Comparison of ENCODE assay signal across 8 cellular contexts in genomic region chr12:95790025-95790911, GRCh38. TPM values are rescaled to one million over a fixed set of nuclear protein-coding genes. Genes with fewer than 3 reads are reported as not detected.
DNase-seq lines count a peak whose midpoint lies in the region; ATAC-seq, FAIRE-seq and TF ChIP-seq lines count a peak whose summit lies in the region.

Gene NTN4 (minus strand): TSS chr12:95790764. CDS start chr12:95790309, 455 bp downstream.

- H3K4me3 Mint-ChIP-seq in activated T-helper 17 cell treated with anti-CD3 and anti-CD28 coated beads, Interleukin-2, amount 50 U/mL, for 72 hours: peak within 1 kb of the TSS; percentile 79

- H3K4me3 ChIP-seq in NB4 (ENCODE audit: low read depth, low read length): no peak within 1 kb of the TSS

- no peak for TF ChIP-seq POLR2A in NB4 (IDR thresholded peaks at IDR 0.05; ENCODE audit: extremely low read depth, insufficient read length)

- no peak for FAIRE-seq in GM18507 (lab: Jason Lieb, UNC)

- no peaks in the 10 kb centered on the region for H3K36me3 Mint-ChIP-seq in activated T-helper 17 cell treated with anti-CD3 and anti-CD28 coated beads, Interleukin-2, amount 50 U/mL, for 72 hours (ENCODE audit: low read depth)

- peak; percentile 33 for DNase-seq in 8988T
- DNase-seq in GM18507 (ENCODE audit: extremely low spot score, insufficient read length, low read depth): peak; percentile 32
- peak; percentile 49 for DNase-seq in NB4 (ENCODE audit: low read depth)
- DNase-seq in globus pallidus (ENCODE audit: low spot score): peak; percentile 3
- no peak for DNase-seq in omental fat pad (ENCODE audit: low spot score)

- ATAC-seq in activated T-helper 17 cell treated with anti-CD3 and anti-CD28 coated beads, Interleukin-2, amount 50 U/mL, for 72 hours (replicated peaks): peak; percentile 69
- ATAC-seq in omental fat pad (ENCODE audit: low FRiP score) (peak; percentile 65), HG03378 (IDR thresholded peaks at IDR 0.05; ENCODE audit: unreplicated experiment) (no peak), HG03159 (IDR thresholded peaks at IDR 0.05; ENCODE audit: unreplicated experiment) (no peak)

- H3K4me1 Mint-ChIP-seq in activated T-helper 17 cell treated with anti-CD3 and anti-CD28 coated beads, Interleukin-2, amount 50 U/mL, for 72 hours: no peaks in the 10 kb centered on the region

- no peak within 1 kb of the TSS for H3K27ac Mint-ChIP-seq in activated T-helper 17 cell treated with anti-CD3 and anti-CD28 coated beads, Interleukin-2, amount 50 U/mL, for 72 hours

- no peaks in the 10 kb centered on the region for H3K9me3 Mint-ChIP-seq in activated T-helper 17 cell treated with anti-CD3 and anti-CD28 coated beads, Interleukin-2, amount 50 U/mL, for 72 hours

- TF ChIP-seq CTCF in NB4 (IDR thresholded peaks at IDR 0.05; ENCODE audit: low read depth, low read length) (no peak), omental fat pad (IDR thresholded peaks at IDR 0.05) (no peak)

- H3K27me3 Mint-ChIP-seq in activated T-helper 17 cell treated with anti-CD3 and anti-CD28 coated beads, Interleukin-2, amount 50 U/mL, for 72 hours: peaks cover 9% of the 10 kb centered on the region

RNA-seq across cellular contexts. Expression of gene NTN4, which starts in this region (rescaled TPM):
- under 1 TPM; 0.06 to 0.34 TPM for total RNA-seq in activated T-helper 17 cell treated with anti-CD3 and anti-CD28 coated beads, Interleukin-2, amount 50 U/mL, for 72 hours
- total RNA-seq in omental fat pad: 10 to 100 TPM; 12.2 to 55.2 (median 15.0) TPM

Comparison
In these comparisons a context has a peak if more than half of its experiments do, and no peak if none do; other contexts are left out.
1. RNA of gene NTN4 (total RNA-seq): 12.2 to 55.2 TPM in omental fat pad; 0.06 to 0.34 TPM in activated T-helper 17 cell treated with anti-CD3 and anti-CD28 coated beads, Interleukin-2, amount 50 U/mL, for 72 hours; every median in the first group is over 4 times any median in the second.
2. Peak in ATAC-seq in activated T-helper 17 cell treated with anti-CD3 and anti-CD28 coated beads, Interleukin-2, amount 50 U/mL, for 72 hours; RNA of the gene not detected or under 1 TPM.